In the genomic region with DNA sequence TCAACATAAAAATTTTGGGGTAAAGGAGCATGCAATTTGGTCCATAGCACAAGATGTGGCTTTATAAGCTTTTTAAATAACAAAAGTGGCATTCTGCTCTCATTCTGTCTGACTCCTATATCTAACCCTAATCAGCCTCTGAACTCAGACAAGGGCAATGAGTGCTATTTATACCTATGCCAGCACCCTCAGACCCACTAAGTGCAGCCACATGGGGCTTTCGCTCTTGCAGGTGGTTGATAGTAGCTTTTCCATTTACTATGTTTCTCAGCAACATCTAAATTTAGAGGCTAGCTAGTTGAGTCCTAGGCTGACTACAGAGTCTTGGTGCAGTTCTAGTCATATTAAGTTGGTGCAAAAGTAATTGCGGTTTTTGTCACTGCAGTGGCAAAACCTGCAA, we compare ENCODE assay signal across 25 cellular contexts.
"Had no signal": no experiment of that assay in that cellular context is flagged by ENCODE, and none has a peak within 500 bp of the region (broad histone marks: within the 10 kb centered on the region; RNA-seq: fewer than 3 reads in every experiment).

No MANE protein-coding gene starts in this region.

- H3K4me3 ChIP-seq: colonic mucosa, coronary artery, dorsolateral prefrontal cortex, esophagus muscularis mucosa, esophagus squamous epithelium, gastrocnemius medialis, gastroesophageal sphincter, heart left ventricle, heart right ventricle had no signal

- H3K4me3 Mint-ChIP-seq: dendritic cell treated with granulocyte-macrophage colony-stimulating factor and Interleukin-4, amounts not matched to agents 40 ng/mL and 50 ng/mL, for 4 days; effector memory CD8-positive, alpha-beta T cell; endodermal cell had no signal

- H3K27ac ChIP-seq: colonic mucosa, coronary artery, dorsolateral prefrontal cortex, epithelial cell of prostate, esophagus muscularis mucosa, esophagus squamous epithelium, foreskin keratinocyte, gastrocnemius medialis, gastroesophageal sphincter, heart left ventricle, heart right ventricle had no signal

- H3K4me1 Mint-ChIP-seq: endodermal cell had no signal

- H3K27me3 Mint-ChIP-seq: dendritic cell treated with granulocyte-macrophage colony-stimulating factor and Interleukin-4, amounts not matched to agents 40 ng/mL and 50 ng/mL, for 4 days; effector memory CD8-positive, alpha-beta T cell had no signal

- H3K36me3 ChIP-seq: colonic mucosa, esophagus muscularis mucosa, esophagus squamous epithelium, gastrocnemius medialis, gastroesophageal sphincter, heart left ventricle, heart right ventricle had no signal

- ATAC-seq: effector memory CD8-positive, alpha-beta T cell; esophagus mucosa; foreskin keratinocyte; gastrocnemius medialis; gastroesophageal sphincter; heart left ventricle; heart right ventricle had no signal

- H3K27me3 ChIP-seq: colonic mucosa, dorsolateral prefrontal cortex, esophagus muscularis mucosa, esophagus squamous epithelium, foreskin keratinocyte, gastrocnemius medialis, gastroesophageal sphincter, heart left ventricle, heart right ventricle had no signal

- H3K4me1 ChIP-seq: colonic mucosa, esophagus muscularis mucosa, esophagus squamous epithelium, foreskin keratinocyte, gastrocnemius medialis, gastroesophageal sphincter had no signal

- DNase-seq: colonic mucosa; cortex of kidney; dermis blood vessel endothelial cell; dorsolateral prefrontal cortex; effector CD4-positive, alpha-beta T cell; effector CD8-positive, alpha-beta T cell; effector memory CD4-positive, alpha-beta T cell; effector memory CD8-positive, alpha-beta T cell; endodermal cell; erythroblast; esophagus squamous epithelium; foreskin fibroblast; foreskin keratinocyte; foreskin melanocyte; gastrocnemius medialis; glutamatergic neuron; head of caudate nucleus; heart left ventricle; heart right ventricle had no signal

- H3K27ac Mint-ChIP-seq: dendritic cell treated with granulocyte-macrophage colony-stimulating factor and Interleukin-4, amounts not matched to agents 40 ng/mL and 50 ng/mL, for 4 days; effector memory CD8-positive, alpha-beta T cell; endodermal cell had no signal
